18 cellular contexts compared by ENCODE assay signal in the genomic region with DNA sequence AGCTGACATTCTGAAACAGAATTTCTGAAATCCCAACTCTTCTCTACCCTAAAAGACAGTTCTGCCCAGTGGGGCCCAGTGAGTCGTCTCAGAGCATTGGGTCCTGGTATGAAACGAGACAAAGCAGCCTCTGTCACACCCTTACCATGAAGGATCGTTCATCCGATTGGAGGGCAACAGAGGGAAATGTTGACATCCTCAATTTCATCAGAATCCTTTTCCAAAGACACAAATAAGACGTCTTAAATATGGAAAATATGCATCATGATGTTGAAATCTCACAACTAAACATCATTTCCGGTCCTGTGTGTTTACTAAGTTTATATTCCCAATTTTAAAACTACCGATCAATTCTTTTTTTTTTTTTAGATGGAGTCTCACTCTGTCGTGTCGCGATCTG.
DNase-seq lines count a peak whose midpoint lies in the region; ATAC-seq and TF ChIP-seq lines count a peak whose summit lies in the region.
"Had no signal": no experiment of that assay in that cellular context is flagged by ENCODE, and none has a peak within 500 bp of the region (broad histone marks: within the 10 kb centered on the region; RNA-seq: fewer than 3 reads in every experiment).

No MANE protein-coding gene starts in this region.

- no peak overlapping the region for H3K4me3 Mint-ChIP-seq in GM23338
- no peak overlapping the region for H3K4me3 Mint-ChIP-seq in stimulated activated effector memory CD8-positive, alpha-beta T cell treated with anti-CD3 and anti-CD28 coated beads, Interleukin-12 subunit alpha, Interleukin-12 subunit beta, amount 100 ng/mL, for 72 hours
- H3K4me3 Mint-ChIP-seq: CD4-positive, alpha-beta memory T cell had no signal

- H3K4me2 ChIP-seq in GM23338, result no peak overlapping the region

- H3F3A ChIP-seq in GM23338 (replicated peaks; ENCODE audit: low read depth), result no peaks in the 10 kb centered on the region

- TF ChIP-seq CTCF in GM23338 (conservative IDR thresholded peaks at IDR 0.05; ENCODE audit: low read depth in 2 of 2) (no peak), RWPE2 (IDR thresholded peaks at IDR 0.05; ENCODE audit: poor library complexity, severe bottlenecking) (no peak), fibroblast of villous mesenchyme (IDR thresholded peaks at IDR 0.05; ENCODE audit: insufficient read depth, low read depth, low read length) (no peak)

- ATAC-seq in GM23338, result no peak
- no peak for ATAC-seq in RWPE2 (ENCODE audit: low read depth)
- no peak for ATAC-seq in stimulated activated effector memory CD8-positive, alpha-beta T cell treated with anti-CD3 and anti-CD28 coated beads, Interleukin-12 subunit alpha, Interleukin-12 subunit beta, amount 100 ng/mL, for 72 hours
- no peak for ATAC-seq in HG02623 (IDR thresholded peaks at IDR 0.05; ENCODE audit: unreplicated experiment)
- ATAC-seq: GM12878 had no signal

- no peaks in the 10 kb centered on the region for H3K79me2 ChIP-seq in GM23338 (replicated peaks; ENCODE audit: insufficient read depth)

- no peak overlapping the region for H3K27ac Mint-ChIP-seq in GM23338
- H3K27ac Mint-ChIP-seq in stimulated activated effector memory CD8-positive, alpha-beta T cell treated with anti-CD3 and anti-CD28 coated beads, Interleukin-12 subunit alpha, Interleukin-12 subunit beta, amount 100 ng/mL, for 72 hours, result peak overlapping the region; percentile 64
- H3K27ac Mint-ChIP-seq: CD4-positive, alpha-beta memory T cell had no signal

- H3K27ac ChIP-seq in GM23338 (ENCODE audit: low read depth), result no peak overlapping the region
- peak overlapping the region; percentile 97 for H3K27ac ChIP-seq in RWPE2 (ENCODE audit: poor library complexity, severe bottlenecking)

- no peaks in the 10 kb centered on the region for H3K9me2 ChIP-seq in GM23338 (ENCODE audit: insufficient read depth)

- peaks cover 3% of the 10 kb centered on the region for H3K27me3 Mint-ChIP-seq in GM23338 (ENCODE audit: insufficient read depth, low read depth, poor library complexity)

- H3K4me3 ChIP-seq in GM23338 (no peak overlapping the region), RWPE2 (ENCODE audit: severe bottlenecking) (no peak overlapping the region), fibroblast of villous mesenchyme (ENCODE audit: low read depth, low read length) (no peak overlapping the region)
- H3K4me3 ChIP-seq: GM12878 had no signal

- H3K4me1 ChIP-seq in GM23338 (ENCODE audit: insufficient read depth) (peaks cover 8% of the 10 kb centered on the region; the same call in 1 of the 2 replicates), RWPE2 (ENCODE audit: insufficient read depth, poor library complexity, severe bottlenecking) (peaks cover 43% of the 10 kb centered on the region)
- H3K4me1 ChIP-seq: BE2C had no signal

- H3K36me3 ChIP-seq in GM23338 (ENCODE audit: insufficient read depth) (no peaks in the 10 kb centered on the region), RWPE2 (ENCODE audit: low read depth) (no peaks in the 10 kb centered on the region)
- H3K36me3 ChIP-seq: BE2C had no signal

- no peaks in the 10 kb centered on the region for H3K36me3 Mint-ChIP-seq in GM23338 (ENCODE audit: low read depth)
- no peaks in the 10 kb centered on the region for H3K36me3 Mint-ChIP-seq in stimulated activated effector memory CD8-positive, alpha-beta T cell treated with anti-CD3 and anti-CD28 coated beads, Interleukin-12 subunit alpha, Interleukin-12 subunit beta, amount 100 ng/mL, for 72 hours
- H3K36me3 Mint-ChIP-seq: CD4-positive, alpha-beta memory T cell had no signal

- no peaks in the 10 kb centered on the region for H3K9me3 ChIP-seq in RWPE2 (ENCODE audit: severe bottlenecking)
- H3K9me3 ChIP-seq: BE2C had no signal

- no peaks in the 10 kb centered on the region for H4K20me1 ChIP-seq in GM23338 (replicated peaks; ENCODE audit: insufficient read depth)

- DNase-seq in GM23338 (ENCODE audit: low spot score) (no peak), RWPE2 (ENCODE audit: low spot score) (no peak), fibroblast of villous mesenchyme (ENCODE audit: low read depth) (peak; percentile 54), SW 1271 (lab: John Stamatoyannopoulos, UW) (no peak), anterior cingulate cortex (lab: John Stamatoyannopoulos, UW) (no peak)
- DNase-seq in stimulated activated effector memory CD8-positive, alpha-beta T cell treated with anti-CD3 and anti-CD28 coated beads, Interleukin-12 subunit alpha, Interleukin-12 subunit beta, amount 100 ng/mL, for 72 hours (ENCODE audit: low spot score in 2 of 2), result no peak
- DNase-seq in activated CD4-positive, alpha-beta T cell treated with anti-CD3 and anti-CD28 coated beads, Interleukin-2, amount 50 U/mL, for 1 hour, result no peak
- DNase-seq: BE2C; CD4-positive, alpha-beta memory T cell; DMS79; KBM-7; NCI-H1092 treated with DMSO at 0.1 percent for 48 hours; NCI-H1694 treated with DMSO at 0.1 percent for 48 hours; NCI-H446; NCI-H748 treated with DMSO at 0.1 percent for 48 hours; SHP77 treated with DMSO at 0.1 percent for 48 hours had no signal

- no peaks in the 10 kb centered on the region for H3K9me3 Mint-ChIP-seq in GM23338
- H3K9me3 Mint-ChIP-seq in stimulated activated effector memory CD8-positive, alpha-beta T cell treated with anti-CD3 and anti-CD28 coated beads, Interleukin-12 subunit alpha, Interleukin-12 subunit beta, amount 100 ng/mL, for 72 hours, result no peaks in the 10 kb centered on the region

- H3K27me3 ChIP-seq in GM23338 (ENCODE audit: insufficient read depth) (no peaks in the 10 kb centered on the region), RWPE2 (ENCODE audit: insufficient read depth, poor library complexity, severe bottlenecking) (no peaks in the 10 kb centered on the region)
- H3K27me3 ChIP-seq: BE2C had no signal

- peaks cover 23% of the 10 kb centered on the region for H3K4me1 Mint-ChIP-seq in GM23338
- no peaks in the 10 kb centered on the region for H3K4me1 Mint-ChIP-seq in stimulated activated effector memory CD8-positive, alpha-beta T cell treated with anti-CD3 and anti-CD28 coated beads, Interleukin-12 subunit alpha, Interleukin-12 subunit beta, amount 100 ng/mL, for 72 hours
- H3K4me1 Mint-ChIP-seq: CD4-positive, alpha-beta memory T cell had no signal

- H2AFZ ChIP-seq in GM23338, result 0 out of 2 replicates have a peak overlapping the region, but pooled peaks have one; percentile 18

TF ChIP-seq in GM23338, 12 proteins besides CTCF, POLR2A, EP300 and RAD21 (continues in another document):
- TF ChIP-seq, protein P1, sequence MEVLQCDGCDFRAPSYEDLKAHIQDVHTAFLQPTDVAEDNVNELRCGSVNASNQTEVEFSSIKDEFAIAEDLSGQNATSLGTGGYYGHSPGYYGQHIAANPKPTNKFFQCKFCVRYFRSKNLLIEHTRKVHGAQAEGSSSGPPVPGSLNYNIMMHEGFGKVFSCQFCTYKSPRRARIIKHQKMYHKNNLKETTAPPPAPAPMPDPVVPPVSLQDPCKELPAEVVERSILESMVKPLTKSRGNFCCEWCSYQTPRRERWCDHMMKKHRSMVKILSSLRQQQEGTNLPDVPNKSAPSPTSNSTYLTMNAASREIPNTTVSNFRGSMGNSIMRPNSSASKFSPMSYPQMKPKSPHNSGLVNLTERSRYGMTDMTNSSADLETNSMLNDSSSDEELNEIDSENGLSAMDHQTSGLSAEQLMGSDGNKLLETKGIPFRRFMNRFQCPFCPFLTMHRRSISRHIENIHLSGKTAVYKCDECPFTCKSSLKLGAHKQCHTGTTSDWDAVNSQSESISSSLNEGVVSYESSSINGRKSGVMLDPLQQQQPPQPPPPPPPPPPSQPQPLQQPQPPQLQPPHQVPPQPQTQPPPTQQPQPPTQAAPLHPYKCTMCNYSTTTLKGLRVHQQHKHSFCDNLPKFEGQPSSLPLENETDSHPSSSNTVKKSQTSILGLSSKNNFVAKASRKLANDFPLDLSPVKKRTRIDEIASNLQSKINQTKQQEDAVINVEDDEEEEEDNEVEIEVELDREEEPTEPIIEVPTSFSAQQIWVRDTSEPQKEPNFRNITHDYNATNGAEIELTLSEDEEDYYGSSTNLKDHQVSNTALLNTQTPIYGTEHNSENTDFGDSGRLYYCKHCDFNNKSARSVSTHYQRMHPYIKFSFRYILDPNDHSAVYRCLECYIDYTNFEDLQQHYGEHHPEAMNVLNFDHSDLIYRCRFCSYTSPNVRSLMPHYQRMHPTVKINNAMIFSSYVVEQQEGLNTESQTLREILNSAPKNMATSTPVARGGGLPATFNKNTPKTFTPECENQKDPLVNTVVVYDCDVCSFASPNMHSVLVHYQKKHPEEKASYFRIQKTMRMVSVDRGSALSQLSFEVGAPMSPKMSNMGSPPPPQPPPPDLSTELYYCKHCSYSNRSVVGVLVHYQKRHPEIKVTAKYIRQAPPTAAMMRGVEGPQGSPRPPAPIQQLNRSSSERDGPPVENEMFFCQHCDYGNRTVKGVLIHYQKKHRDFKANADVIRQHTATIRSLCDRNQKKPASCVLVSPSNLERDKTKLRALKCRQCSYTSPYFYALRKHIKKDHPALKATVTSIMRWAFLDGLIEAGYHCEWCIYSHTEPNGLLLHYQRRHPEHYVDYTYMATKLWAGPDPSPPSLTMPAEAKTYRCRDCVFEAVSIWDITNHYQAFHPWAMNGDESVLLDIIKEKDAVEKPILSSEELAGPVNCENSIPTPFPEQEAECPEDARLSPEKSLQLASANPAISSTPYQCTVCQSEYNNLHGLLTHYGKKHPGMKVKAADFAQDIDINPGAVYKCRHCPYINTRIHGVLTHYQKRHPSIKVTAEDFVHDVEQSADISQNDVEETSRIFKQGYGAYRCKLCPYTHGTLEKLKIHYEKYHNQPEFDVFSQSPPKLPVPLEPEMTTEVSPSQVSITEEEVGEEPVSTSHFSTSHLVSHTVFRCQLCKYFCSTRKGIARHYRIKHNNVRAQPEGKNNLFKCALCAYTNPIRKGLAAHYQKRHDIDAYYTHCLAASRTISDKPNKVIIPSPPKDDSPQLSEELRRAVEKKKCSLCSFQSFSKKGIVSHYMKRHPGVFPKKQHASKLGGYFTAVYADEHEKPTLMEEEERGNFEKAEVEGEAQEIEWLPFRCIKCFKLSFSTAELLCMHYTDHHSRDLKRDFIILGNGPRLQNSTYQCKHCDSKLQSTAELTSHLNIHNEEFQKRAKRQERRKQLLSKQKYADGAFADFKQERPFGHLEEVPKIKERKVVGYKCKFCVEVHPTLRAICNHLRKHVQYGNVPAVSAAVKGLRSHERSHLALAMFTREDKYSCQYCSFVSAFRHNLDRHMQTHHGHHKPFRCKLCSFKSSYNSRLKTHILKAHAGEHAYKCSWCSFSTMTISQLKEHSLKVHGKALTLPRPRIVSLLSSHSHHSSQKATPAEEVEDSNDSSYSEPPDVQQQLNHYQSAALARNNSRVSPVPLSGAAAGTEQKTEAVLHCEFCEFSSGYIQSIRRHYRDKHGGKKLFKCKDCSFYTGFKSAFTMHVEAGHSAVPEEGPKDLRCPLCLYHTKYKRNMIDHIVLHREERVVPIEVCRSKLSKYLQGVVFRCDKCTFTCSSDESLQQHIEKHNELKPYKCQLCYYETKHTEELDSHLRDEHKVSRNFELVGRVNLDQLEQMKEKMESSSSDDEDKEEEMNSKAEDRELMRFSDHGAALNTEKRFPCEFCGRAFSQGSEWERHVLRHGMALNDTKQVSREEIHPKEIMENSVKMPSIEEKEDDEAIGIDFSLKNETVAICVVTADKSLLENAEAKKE (CRISPR knock-in tag; IDR thresholded peaks at IDR 0.05), result no peak
- TF ChIP-seq JUNB (IDR thresholded peaks at IDR 0.05; ENCODE audit: unreplicated experiment) (no peak), EZH2 (IDR thresholded peaks at IDR 0.05; ENCODE audit: low read depth, unreplicated experiment) (no peak), ZNF331 (CRISPR knock-in tag; IDR thresholded peaks at IDR 0.05; ENCODE audit: low read depth) (no peak)
